In genomic region chr5:58311526-58311925, GRCh38 we compare ENCODE assay signal across 29 cellular contexts.
"Had no signal": no experiment of that assay in that cellular context is flagged by ENCODE, and none has a peak within 500 bp of the region (broad histone marks: within the 10 kb centered on the region; RNA-seq: fewer than 3 reads in every experiment).

No MANE protein-coding gene starts in this region.

- ATAC-seq: natural killer cell treated with Interleukin-12 subunit alpha and Interleukin-12 subunit beta and Interleukin-15 and Interleukin-18, amount 100 ng/mL, for 72 hours; psoas muscle; right cardiac atrium; right lobe of liver; stimulated activated effector memory CD8-positive, alpha-beta T cell treated with anti-CD3 and anti-CD28 coated beads, Interleukin-12 subunit alpha, Interleukin-12 subunit beta, amount 100 ng/mL, for 72 hours; stimulated activated naive B cell treated with anti-CD40 and anti-IgM and Interleukin-4, amounts not matched to agents 10 μg/mL and 1 μg/mL and 100 μg/mL, for 72 hours had no signal

- H3K4me3 ChIP-seq: ovary, psoas muscle, right lobe of liver, sigmoid colon, stomach, thoracic aorta, thyroid gland, tibial nerve, upper lobe of left lung, vagina had no signal

- H3K4me1 Mint-ChIP-seq: neural crest cell; stimulated activated effector memory CD8-positive, alpha-beta T cell treated with anti-CD3 and anti-CD28 coated beads, Interleukin-12 subunit alpha, Interleukin-12 subunit beta, amount 100 ng/mL, for 72 hours; stimulated activated naive B cell treated with anti-CD40 and anti-IgM and Interleukin-4, amounts not matched to agents 10 μg/mL and 1 μg/mL and 100 μg/mL, for 72 hours had no signal

- H3K9me3 ChIP-seq: ovary, psoas muscle, right lobe of liver, sigmoid colon, stomach, thoracic aorta, thyroid gland, tibial nerve, upper lobe of left lung, vagina had no signal

- H3K27me3 ChIP-seq: ovary, right lobe of liver, sigmoid colon, stomach, thyroid gland, tibial nerve, upper lobe of left lung, vagina had no signal

- FAIRE-seq: urothelium cell line had no signal

- DNase-seq: nephron progenitor cell; occipital lobe; ovary; posterior cingulate gyrus; psoas muscle; right cardiac atrium; right lobe of liver; sigmoid colon; small intestine; stimulated activated CD4-positive, alpha-beta T cell treated with anti-CD3 and anti-CD28 coated beads, Interleukin-15, amount 100 ng/mL, for 24 hours; stimulated activated CD4-positive, alpha-beta T cell treated with anti-CD3 and anti-CD28 coated beads, Interleukin-2, amount 100 ng/mL, for 24 hours; stimulated activated CD4-positive, alpha-beta T cell treated with anti-CD3 and anti-CD28 coated beads, Interleukin-2, amount 100 ng/mL, for 48 hours; stimulated activated CD4-positive, alpha-beta T cell treated with anti-CD3 and anti-CD28 coated beads, Interleukin-4, amount 100 ng/mL, for 24 hours; stimulated activated naive B cell treated with anti-CD40 and anti-IgM and Interleukin-4, amounts not matched to agents 10 μg/mL and 1 μg/mL and 100 μg/mL, for 72 hours; stimulated activated naive CD4-positive, alpha-beta T cell treated with Interleukin-2 at 50 U/mL for 16 hours; stomach; thyroid gland; trophoblast cell; upper lobe of left lung had no signal

- H3K9ac ChIP-seq: parathyroid adenoma had no signal

- H2AFZ ChIP-seq: parathyroid adenoma had no signal

- H3K36me3 Mint-ChIP-seq: natural killer cell treated with Interleukin-12 subunit alpha and Interleukin-12 subunit beta and Interleukin-15 and Interleukin-18, amount 100 ng/mL, for 72 hours; stimulated activated effector memory CD8-positive, alpha-beta T cell treated with anti-CD3 and anti-CD28 coated beads, Interleukin-12 subunit alpha, Interleukin-12 subunit beta, amount 100 ng/mL, for 72 hours; stimulated activated naive B cell treated with anti-CD40 and anti-IgM and Interleukin-4, amounts not matched to agents 10 μg/mL and 1 μg/mL and 100 μg/mL, for 72 hours had no signal

- H3K27ac ChIP-seq: ovary, parathyroid adenoma, psoas muscle, right lobe of liver, sigmoid colon, stomach, thoracic aorta, thyroid gland, tibial nerve, upper lobe of left lung, vagina had no signal

- H3K79me2 ChIP-seq: parathyroid adenoma had no signal

- H3K27ac Mint-ChIP-seq: natural killer cell treated with Interleukin-12 subunit alpha and Interleukin-12 subunit beta and Interleukin-15 and Interleukin-18, amount 100 ng/mL, for 72 hours; nephron progenitor cell; progenitor cell of endocrine pancreas; stimulated activated effector memory CD8-positive, alpha-beta T cell treated with anti-CD3 and anti-CD28 coated beads, Interleukin-12 subunit alpha, Interleukin-12 subunit beta, amount 100 ng/mL, for 72 hours; stimulated activated naive B cell treated with anti-CD40 and anti-IgM and Interleukin-4, amounts not matched to agents 10 μg/mL and 1 μg/mL and 100 μg/mL, for 72 hours; stimulated activated naive CD8-positive, alpha-beta T cell treated with anti-CD3 and anti-CD28 coated beads, Interleukin-15, Interleukin-2, amounts not matched to agents 100 ng/mL and 50 ng/mL, for 24 hours had no signal

- H3K9me3 Mint-ChIP-seq: natural killer cell treated with Interleukin-12 subunit alpha and Interleukin-12 subunit beta and Interleukin-15 and Interleukin-18, amount 100 ng/mL, for 72 hours; stimulated activated naive B cell treated with anti-CD40 and anti-IgM and Interleukin-4, amounts not matched to agents 10 μg/mL and 1 μg/mL and 100 μg/mL, for 72 hours; stimulated activated naive CD8-positive, alpha-beta T cell treated with anti-CD3 and anti-CD28 coated beads, Interleukin-15, Interleukin-2, amounts not matched to agents 100 ng/mL and 50 ng/mL, for 24 hours had no signal

- H3K36me3 ChIP-seq: ovary, right lobe of liver, sigmoid colon, stomach, thoracic aorta, thyroid gland, tibial nerve, upper lobe of left lung, vagina had no signal

- H3K27me3 Mint-ChIP-seq: natural killer cell treated with Interleukin-12 subunit alpha and Interleukin-12 subunit beta and Interleukin-15 and Interleukin-18, amount 100 ng/mL, for 72 hours; progenitor cell of endocrine pancreas; stimulated activated naive B cell treated with anti-CD40 and anti-IgM and Interleukin-4, amounts not matched to agents 10 μg/mL and 1 μg/mL and 100 μg/mL, for 72 hours had no signal

- H3K4me1 ChIP-seq: parathyroid adenoma, psoas muscle, right lobe of liver, sigmoid colon, stomach, thyroid gland, tibial nerve, upper lobe of left lung, vagina had no signal

- H3K4me3 Mint-ChIP-seq: natural killer cell treated with Interleukin-12 subunit alpha and Interleukin-12 subunit beta and Interleukin-15 and Interleukin-18, amount 100 ng/mL, for 72 hours; nephron progenitor cell; neural crest cell; stimulated activated effector memory CD8-positive, alpha-beta T cell treated with anti-CD3 and anti-CD28 coated beads, Interleukin-12 subunit alpha, Interleukin-12 subunit beta, amount 100 ng/mL, for 72 hours; stimulated activated naive B cell treated with anti-CD40 and anti-IgM and Interleukin-4, amounts not matched to agents 10 μg/mL and 1 μg/mL and 100 μg/mL, for 72 hours; stimulated activated naive CD8-positive, alpha-beta T cell treated with anti-CD3 and anti-CD28 coated beads, Interleukin-15, Interleukin-2, amounts not matched to agents 100 ng/mL and 50 ng/mL, for 24 hours had no signal
